ENCODE assay signal across 1 cellular context in genomic region chr17:51165680-51166197, GRCh38.
A peak's percentile ranks its signal among the peaks of the same experiment; 100 is the strongest.
TF ChIP-seq lines count a peak whose summit lies in the region.

No MANE protein-coding gene starts in this region.

TF ChIP-seq in K562, 482 proteins besides CTCF, POLR2A, EP300 and RAD21 (continues in another document):
- TF ChIP-seq MEF2A (IDR thresholded peaks at IDR 0.05; ENCODE audit: control insufficient read depth, low read depth, low read length) (no peak), FOSL1 (tag; conservative IDR thresholded peaks at IDR 0.05) (no peak), SIRT6 (IDR thresholded peaks at IDR 0.05; ENCODE audit: low read depth, low read length) (no peak), ZNF280A (IDR thresholded peaks at IDR 0.05; ENCODE audit: low read depth, partially characterized antibody) (peak; percentile 16), ZNF134 (CRISPR knock-in tag; conservative IDR thresholded peaks at IDR 0.05) (no peak), POLR2G (IDR thresholded peaks at IDR 0.05; ENCODE audit: low read depth, low read length) (no peak), ARNT (IDR thresholded peaks at IDR 0.05) (peak; percentile 25 to 48; a peak in 1 of 4 replicates), ZNF407 (IDR thresholded peaks at IDR 0.05; ENCODE audit: low read depth) (no peak), TRIM25 (IDR thresholded peaks at IDR 0.05; ENCODE audit: borderline replicate concordance) (0 out of 2 replicates have a peak, but pooled peaks have one; percentile 69), GTF2B (IDR thresholded peaks at IDR 0.05; ENCODE audit: extremely low read depth, insufficient read length) (no peak), MTA2 (IDR thresholded peaks at IDR 0.05; ENCODE audit: low read depth) (0 out of 2 replicates have a peak, but pooled peaks have one; percentile 9), ZNF57 (CRISPR knock-in tag; IDR thresholded peaks at IDR 0.05) (no peak), HLTF (IDR thresholded peaks at IDR 0.05) (peak; percentile 89), RFX7 (CRISPR knock-in tag; IDR thresholded peaks at IDR 0.05) (no peak), CHAMP1 (IDR thresholded peaks at IDR 0.05) (no peak), CREM (IDR thresholded peaks at IDR 0.05; ENCODE audit: low read depth) (no peak), POLR2B (IDR thresholded peaks at IDR 0.05; ENCODE audit: low read depth, partially characterized antibody) (peak; percentile 86), NCOA2 (IDR thresholded peaks at IDR 0.05; ENCODE audit: partially characterized antibody in 2 of 2) (no peak), BRD4 (IDR thresholded peaks at IDR 0.05) (no peak), ZNF212 (CRISPR knock-in tag; IDR thresholded peaks at IDR 0.05) (no peak), CBX5 (IDR thresholded peaks at IDR 0.05; ENCODE audit: borderline replicate concordance, low read depth) (no peak), THAP12 (CRISPR knock-in tag; IDR thresholded peaks at IDR 0.05) (no peak), MYNN (IDR thresholded peaks at IDR 0.05) (no peak), MYNN (CRISPR knock-in tag; IDR thresholded peaks at IDR 0.05) (no peak), EHMT2 (IDR thresholded peaks at IDR 0.05) (0 out of 2 replicates have a peak, but pooled peaks have one; percentile 35), NR1H2 (CRISPR knock-in tag; IDR thresholded peaks at IDR 0.05) (no peak), TCF3 (CRISPR knock-in tag; IDR thresholded peaks at IDR 0.05) (no peak), NFATC3 (IDR thresholded peaks at IDR 0.05) (no peak), TSC22D4 (tag; IDR thresholded peaks at IDR 0.05) (no peak), ETS2 (tag; IDR thresholded peaks at IDR 0.05; ENCODE audit: borderline replicate concordance, poor library complexity, severe bottlenecking) (no peak), MCM2 (IDR thresholded peaks at IDR 0.05; ENCODE audit: low read depth) (no peak), THAP7 (CRISPR knock-in tag; IDR thresholded peaks at IDR 0.05) (no peak), WHSC1 (IDR thresholded peaks at IDR 0.05; ENCODE audit: low read length) (no peak), PRMT5 (CRISPR knock-in tag; IDR thresholded peaks at IDR 0.05) (no peak), L3MBTL2 (IDR thresholded peaks at IDR 0.05) (no peak), E2F8 (IDR thresholded peaks at IDR 0.05; ENCODE audit: low read depth, partially characterized antibody) (no peak), ELK1 (CRISPR knock-in tag; IDR thresholded peaks at IDR 0.05) (no peak), E2F1 (CRISPR knock-in tag; IDR thresholded peaks at IDR 0.05) (no peak)
